Comparison of ENCODE assay signal across 9 cellular contexts in the genomic region with DNA sequence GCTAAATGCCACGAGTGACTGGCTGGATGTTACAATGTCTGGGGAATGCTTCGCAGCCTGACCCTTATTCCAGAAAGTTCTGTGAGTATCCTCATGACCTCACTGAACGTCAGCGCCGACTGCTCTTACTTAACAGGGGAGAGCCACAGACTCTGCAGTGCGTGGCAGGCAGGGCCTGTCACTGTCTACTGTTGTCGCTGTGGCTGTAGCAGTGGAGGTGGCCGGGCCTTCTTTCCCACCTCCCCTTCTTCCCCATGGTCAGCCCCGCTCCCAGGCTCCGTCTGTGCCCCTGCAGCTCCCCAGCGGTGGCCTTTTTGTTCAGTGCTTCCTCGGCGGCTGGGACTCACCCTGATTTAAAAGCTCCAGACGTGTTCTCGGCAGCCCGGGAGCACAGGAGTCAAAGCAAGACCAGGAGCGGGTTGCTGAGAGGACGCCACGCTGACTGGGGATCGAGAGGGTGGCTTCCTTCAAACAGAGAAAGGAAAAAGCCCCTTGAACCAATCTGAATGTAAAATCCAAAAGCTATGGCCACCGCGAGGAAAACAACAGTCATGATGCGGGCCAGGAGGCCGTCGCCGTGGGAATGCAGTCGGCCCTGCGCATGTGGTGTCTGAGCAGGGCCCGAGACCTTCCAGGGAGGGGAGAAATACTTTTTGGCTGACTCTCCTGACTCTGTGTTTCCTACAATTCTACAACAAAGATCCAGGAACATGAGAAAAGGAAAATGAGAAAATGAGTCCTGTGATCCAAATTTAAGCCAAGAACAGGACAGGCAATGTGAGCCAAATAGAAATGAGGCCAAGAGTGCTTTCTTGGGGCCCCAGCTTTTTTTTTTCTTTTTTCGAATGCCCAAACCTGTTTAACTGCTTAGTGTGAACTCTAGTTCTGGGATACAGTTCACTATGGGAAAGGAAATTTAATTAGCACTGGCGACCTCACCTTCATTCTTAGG. TPM values are rescaled to one million over a fixed set of nuclear protein-coding genes. Genes with fewer than 3 reads are reported as not detected.
A peak's percentile ranks its signal among the peaks of the same experiment; 100 is the strongest.
DNase-seq lines count a peak whose midpoint lies in the region; ATAC-seq and TF ChIP-seq lines count a peak whose summit lies in the region.
"Had no signal": no experiment of that assay in that cellular context is flagged by ENCODE, and none has a peak within 500 bp of the region (broad histone marks: within the 10 kb centered on the region; RNA-seq: fewer than 3 reads in every experiment).

No MANE protein-coding gene starts in this region.

- H3K4me3 ChIP-seq in HUES64 (ENCODE audit: low read length) (no peak overlapping the region), coronary artery (peak overlapping the region; percentile 53), lower leg skin (ENCODE audit: low read depth, poor library complexity, severe bottlenecking) (no peak overlapping the region)

- H3K27ac ChIP-seq in HUES64 (ENCODE audit: low read depth, low read length) (peak overlapping the region; percentile 51; the same call in 1 of the 2 replicates), coronary artery (peak overlapping the region; percentile 91 to 99), substantia nigra (ENCODE audit: low read depth, low read length, poor library complexity, severe bottlenecking) (peak overlapping the region; percentile 61)

- 72% methylated on average over 31 of the region's 31 CpGs for WGBS in HUES64
- WGBS in lower leg skin, 2 donors = 28 to 32% methylated on average over 31 of the region's 31 CpGs

- peaks cover 7% of the 10 kb centered on the region; the same call in 1 of the 2 replicates for H3K4me1 ChIP-seq in HUES64 (ENCODE audit: insufficient read depth, low read length)

- TF ChIP-seq CTCF in coronary artery (IDR thresholded peaks at IDR 0.05) (no peak), lower leg skin (IDR thresholded peaks at IDR 0.05) (no peak)

- H3K9me3 ChIP-seq in HUES64 (ENCODE audit: insufficient read depth, low read depth, low read length) = no peaks in the 10 kb centered on the region

- ATAC-seq in left lobe of liver (no peak), GM18907 (IDR thresholded peaks at IDR 0.05; ENCODE audit: unreplicated experiment) (no peak)

- peak; percentile 93 for DNase-seq in coronary artery (ENCODE audit: low spot score)
- DNase-seq in lower leg skin (ENCODE audit: low spot score in 2 of 2) = peak; percentile 64 to 93
- peak in 22 of 49 donors; percentile 18 to 86 (median 53) for DNase-seq in substantia nigra (lab: John Stamatoyannopoulos, UW)
- no peak for DNase-seq in amniotic stem cell (lab: John Stamatoyannopoulos, UW)
- DNase-seq in left lobe of liver (ENCODE audit: low spot score) = no peak
- no peak for DNase-seq in DMS 273 treated with DMSO at 0.1 percent for 48 hours (lab: John Stamatoyannopoulos, UW)
- DNase-seq: NCI-H2171 treated with DMSO at 0.1 percent for 48 hours had no signal

- intact Hi-C loops in lower leg skin (cut with DNase I; ENCODE audit: low total_unique reads) = loop anchor here (5.0 kb wide), 1 partner anchor 76 kb away; no protein-coding TSS in a partner anchor

- TF ChIP-seq POLR2A in lower leg skin (IDR thresholded peaks at IDR 0.05) = no peak

- H3K27me3 ChIP-seq in HUES64 (ENCODE audit: insufficient read depth, low read length) = no peaks in the 10 kb centered on the region

- H3K9ac ChIP-seq in HUES64 (ENCODE audit: low read depth, low read length) = peak overlapping the region; percentile 41; the same call in 1 of the 2 replicates

- H3K36me3 ChIP-seq in HUES64 (ENCODE audit: insufficient read depth, low read length) = no peaks in the 10 kb centered on the region

RNA-seq across cellular contexts. Expression of gene TARBP1, which starts 52.5 kb away (rescaled TPM):
- 21.8 TPM for polyA plus RNA-seq in HUES64 (2013, experiment 1 of 2)
- polyA plus RNA-seq in HUES64 (2013, experiment 2 of 2) = 19.6 TPM
- total RNA-seq in lower leg skin = 10 to 100 TPM; 13.8 to 23.0 (median 16.3) TPM
- 7.8 TPM for total RNA-seq in left lobe of liver

Comparison
In these comparisons a context has a peak if more than half of its experiments do, and no peak if none do; other contexts are left out.
1. DNase-seq: peak in coronary artery (single experiment) and lower leg skin (2 of 2); none in amniotic stem cell (single experiment), left lobe of liver (single experiment) and DMS 273 treated with DMSO at 0.1 percent for 48 hours (single experiment).
2. Peak in every context shown above with its lines, with median percentiles within 50 percentile points of each other: H3K27ac ChIP-seq.